Comparison of ENCODE assay signal across 9 cellular contexts in genomic region chr15:85620321-85621044, GRCh38.
DNase-seq lines count a peak whose midpoint lies in the region; ATAC-seq and TF ChIP-seq lines count a peak whose summit lies in the region.
"Had no signal": no experiment of that assay in that cellular context is flagged by ENCODE, and none has a peak within 500 bp of the region (broad histone marks: within the 10 kb centered on the region; RNA-seq: fewer than 3 reads in every experiment).

No MANE protein-coding gene starts in this region.

- H3K4me3 ChIP-seq in gastrocnemius medialis (peak overlapping the region; percentile 41 to 67 (median 54)), BE2C (ENCODE audit: low read depth, low read length) (no peak overlapping the region)

- no peak overlapping the region for H3K27ac Mint-ChIP-seq in activated T-helper 17 cell treated with anti-CD3 and anti-CD28 coated beads, Interleukin-2, amount 50 U/mL, for 72 hours

- H3K27me3 ChIP-seq in foreskin keratinocyte: no peaks in the 10 kb centered on the region
- H3K27me3 ChIP-seq in gastrocnemius medialis: no peaks in the 10 kb centered on the region
- H3K27me3 ChIP-seq in BE2C: no peaks in the 10 kb centered on the region

- H3K4me1 ChIP-seq in foreskin keratinocyte (peaks cover 19% of the 10 kb centered on the region), gastrocnemius medialis (peaks cover 93 to 99% of the 10 kb centered on the region in 2 donors), BE2C (peaks cover 7% of the 10 kb centered on the region; the same call in 1 of the 2 replicates)

- H3K36me3 Mint-ChIP-seq in activated T-helper 17 cell treated with anti-CD3 and anti-CD28 coated beads, Interleukin-2, amount 50 U/mL, for 72 hours (ENCODE audit: low read depth): peaks cover 13% of the 10 kb centered on the region

- H3K9me3 Mint-ChIP-seq in activated T-helper 17 cell treated with anti-CD3 and anti-CD28 coated beads, Interleukin-2, amount 50 U/mL, for 72 hours: no peaks in the 10 kb centered on the region

- intact Hi-C loops in gastrocnemius medialis (cut with DNase I; ENCODE audit: low total_unique reads): loop anchor here (2.0 to 5.0 kb wide), 2 partner anchors 32 to 52 kb away; no protein-coding TSS in a partner anchor

- in situ Hi-C loops in gastrocnemius medialis (cut with MboI; ENCODE audit: low sequenced_read_pairs in 4 of 4): loop anchor here in 1 of 4 donors (25.0 kb wide), 1 partner anchor 217 kb away; no protein-coding TSS in a partner anchor

- H3K27ac ChIP-seq in foreskin keratinocyte: peak overlapping the region; percentile 95
- peak overlapping the region; percentile 81 to 86 (median 82) for H3K27ac ChIP-seq in gastrocnemius medialis

- DNase-seq in GM04503 (ENCODE audit: low read depth) (peak; percentile 80), foreskin keratinocyte (no peak), gastrocnemius medialis (peak in 1 of 2 donors; percentile 32), BE2C (no peak), ureter (ENCODE audit: low spot score) (no peak), NCI-H345 treated with DMSO at 0.1 percent for 48 hours (lab: John Stamatoyannopoulos, UW; ENCODE audit: unreplicated experiment) (no peak)
- DNase-seq: NCI-H524 had no signal

- no peaks in the 10 kb centered on the region for H3K9me3 ChIP-seq in gastrocnemius medialis
- no peaks in the 10 kb centered on the region for H3K9me3 ChIP-seq in BE2C

- peak; percentile 43 to 69 for TF ChIP-seq POLR2A in gastrocnemius medialis (IDR thresholded peaks at IDR 0.05)

- peak; percentile 20 for ATAC-seq in activated T-helper 17 cell treated with anti-CD3 and anti-CD28 coated beads, Interleukin-2, amount 50 U/mL, for 72 hours (replicated peaks)
- ATAC-seq in foreskin keratinocyte (no peak), gastrocnemius medialis (peak; percentile 48 to 68)
- ATAC-seq in activated CD4-positive, CD25-positive, alpha-beta regulatory T cell treated with anti-CD3 and anti-CD28 coated beads, Interleukin-2, amount 50 U/mL, for 24 hours: no peak

- no peak overlapping the region for H3K4me3 Mint-ChIP-seq in activated T-helper 17 cell treated with anti-CD3 and anti-CD28 coated beads, Interleukin-2, amount 50 U/mL, for 72 hours

- no peaks in the 10 kb centered on the region for H3K36me3 ChIP-seq in gastrocnemius medialis
- H3K36me3 ChIP-seq in BE2C: no peaks in the 10 kb centered on the region

- no peaks in the 10 kb centered on the region for H3K27me3 Mint-ChIP-seq in activated T-helper 17 cell treated with anti-CD3 and anti-CD28 coated beads, Interleukin-2, amount 50 U/mL, for 72 hours

- TF ChIP-seq CTCF in foreskin keratinocyte (conservative IDR thresholded peaks at IDR 0.05) (no peak), gastrocnemius medialis (IDR thresholded peaks at IDR 0.05 in 4 of 5, conservative IDR thresholded peaks at IDR 0.05 in 1 of 5) (no peak), BE2C (IDR thresholded peaks at IDR 0.05; ENCODE audit: low read depth, low read length) (no peak)

- peaks cover 38% of the 10 kb centered on the region for H3K4me1 Mint-ChIP-seq in activated T-helper 17 cell treated with anti-CD3 and anti-CD28 coated beads, Interleukin-2, amount 50 U/mL, for 72 hours

Comparison
In these comparisons a context has a peak if more than half of its experiments do, and no peak if none do; other contexts are left out.
1. ATAC-seq: peak in activated T-helper 17 cell treated with anti-CD3 and anti-CD28 coated beads, Interleukin-2, amount 50 U/mL, for 72 hours (single experiment) and gastrocnemius medialis (2 of 2); none in foreskin keratinocyte (single experiment) and activated CD4-positive, CD25-positive, alpha-beta regulatory T cell treated with anti-CD3 and anti-CD28 coated beads, Interleukin-2, amount 50 U/mL, for 24 hours (0 of 2).